18 cellular contexts compared by ENCODE assay signal in genomic region chr2:47893771-47894170, GRCh38. TPM values are rescaled to one million over a fixed set of nuclear protein-coding genes. Genes with fewer than 3 reads are reported as not detected.
DNase-seq lines count a peak whose midpoint lies in the region; ATAC-seq, FAIRE-seq and TF ChIP-seq lines count a peak whose summit lies in the region.
"Had no signal": no experiment of that assay in that cellular context is flagged by ENCODE, and none has a peak within 500 bp of the region (broad histone marks: within the 10 kb centered on the region; RNA-seq: fewer than 3 reads in every experiment).

No MANE protein-coding gene starts in this region.

- peak overlapping the region; percentile 91 for H3K4ac ChIP-seq in trophoblast cell (ENCODE audit: low read depth, low read length)

- ATAC-seq in activated T-cell treated with anti-CD3 and anti-CD28 coated beads, Interleukin-2, amount 50 U/mL, for 72 hours (replicated peaks in 1 of 2): no peak
- no peak for ATAC-seq in activated B cell treated with CpG ODN at 0.5 μM for 24 hours (ENCODE audit: low read depth)
- no peak for ATAC-seq in GM21360 (IDR thresholded peaks at IDR 0.05; ENCODE audit: unreplicated experiment)
- ATAC-seq in HG03025 (IDR thresholded peaks at IDR 0.05; ENCODE audit: low FRiP score, unreplicated experiment): no peak

- intact Hi-C loops in activated B cell treated with CpG ODN at 0.5 μM for 24 hours (cut with micrococcal nuclease): no loop called here

- H3K36me3 ChIP-seq in trophoblast cell (ENCODE audit: control insufficient read depth in 1 of 2, insufficient read depth in 2 of 2, low read length in 2 of 2): peaks cover 0 to 1% of the 10 kb centered on the region in 2 experiments
- H3K36me3 ChIP-seq: HAP-1 had no signal

- H3K27ac ChIP-seq in trophoblast cell (ENCODE audit: low read depth, low read length): no peak overlapping the region
- H3K27ac ChIP-seq: BLaER1 treated with 17β-estradiol and CSF1 and Interleukin-3, amounts not matched to agents 10 nM and 100 nM; SK-N-MC had no signal

- H3K4me3 ChIP-seq in trophoblast cell (ENCODE audit: low read depth, low read length): no peak overlapping the region
- H3K4me3 ChIP-seq: BLaER1 treated with 17β-estradiol and CSF1 and Interleukin-3, amounts not matched to agents 10 nM and 100 nM; HAP-1; SK-N-MC had no signal

- H3K4me1 Mint-ChIP-seq in activated T-cell treated with anti-CD3 and anti-CD28 coated beads, Interleukin-2, amount 50 U/mL, for 72 hours (ENCODE audit: low read depth): peaks cover 87% of the 10 kb centered on the region
- H3K4me1 Mint-ChIP-seq in activated B cell treated with CpG ODN at 0.5 μM for 24 hours: peaks cover 78% of the 10 kb centered on the region

- no peak overlapping the region for H2BK12ac ChIP-seq in trophoblast cell (ENCODE audit: low read length)

- peak overlapping the region in 1 of 2 donors; percentile 10 for H3K4me3 Mint-ChIP-seq in activated T-cell treated with anti-CD3 and anti-CD28 coated beads, Interleukin-2, amount 50 U/mL, for 72 hours
- H3K4me3 Mint-ChIP-seq in activated B cell treated with CpG ODN at 0.5 μM for 24 hours: no peak overlapping the region

- peak; percentile 45 for FAIRE-seq in H54 (lab: Jason Lieb, UNC)
- FAIRE-seq: GM18507 had no signal

- peaks cover 0 to 15% of the 10 kb centered on the region in 2 donors for H3K36me3 Mint-ChIP-seq in activated T-cell treated with anti-CD3 and anti-CD28 coated beads, Interleukin-2, amount 50 U/mL, for 72 hours (ENCODE audit: insufficient read depth in 2 of 2)
- H3K36me3 Mint-ChIP-seq in activated B cell treated with CpG ODN at 0.5 μM for 24 hours (ENCODE audit: low read depth): peaks cover 20% of the 10 kb centered on the region

- no peaks in the 10 kb centered on the region for H3K9me3 Mint-ChIP-seq in activated T-cell treated with anti-CD3 and anti-CD28 coated beads, Interleukin-2, amount 50 U/mL, for 72 hours
- H3K9me3 Mint-ChIP-seq in activated B cell treated with CpG ODN at 0.5 μM for 24 hours: no peaks in the 10 kb centered on the region

- no peak overlapping the region for H4K91ac ChIP-seq in trophoblast cell (ENCODE audit: low read depth, low read length)

- H2AFZ ChIP-seq in trophoblast cell (ENCODE audit: insufficient read depth, low read length, poor library complexity): no peak overlapping the region

- H3K4me2 ChIP-seq in trophoblast cell (ENCODE audit: low read length): no peak overlapping the region

- no peak for TF ChIP-seq CTCF in activated B cell treated with CpG ODN at 0.5 μM for 24 hours (IDR thresholded peaks at IDR 0.05)

- H3K79me2 ChIP-seq in trophoblast cell (ENCODE audit: control insufficient read depth, insufficient read depth, low read length, poor library complexity): peaks cover 5% of the 10 kb centered on the region

- no peaks in the 10 kb centered on the region for H3K27me3 Mint-ChIP-seq in activated T-cell treated with anti-CD3 and anti-CD28 coated beads, Interleukin-2, amount 50 U/mL, for 72 hours (ENCODE audit: low read depth)
- no peaks in the 10 kb centered on the region for H3K27me3 Mint-ChIP-seq in activated B cell treated with CpG ODN at 0.5 μM for 24 hours

- no peak overlapping the region for H2AK5ac ChIP-seq in trophoblast cell (ENCODE audit: low read length)

- H3K27ac Mint-ChIP-seq in activated T-cell treated with anti-CD3 and anti-CD28 coated beads, Interleukin-2, amount 50 U/mL, for 72 hours: peak overlapping the region; percentile 76
- H3K27ac Mint-ChIP-seq in activated B cell treated with CpG ODN at 0.5 μM for 24 hours: peak overlapping the region; percentile 41

- CTCF ChIA-PET in activated B cell treated with CpG ODN at 0.5 μM for 24 hours (lab: Charles Lee): no interaction called here

- POLR2A ChIA-PET in activated B cell treated with CpG ODN at 0.5 μM for 24 hours (lab: Charles Lee): no interaction called here

- no peaks in the 10 kb centered on the region for H3K79me1 ChIP-seq in trophoblast cell (ENCODE audit: low read length)

- H3K4me1 ChIP-seq in trophoblast cell (ENCODE audit: control insufficient read depth in 1 of 2, insufficient read depth in 2 of 2, low read length in 2 of 2): no peaks in the 10 kb centered on the region

- WGBS in trophoblast cell (ENCODE audit: extremely low coverage, insufficient coverage, insufficient read length): no CpG with 5 or more reads among the region's 1 CpG

- no peak overlapping the region for H3K14ac ChIP-seq in trophoblast cell (ENCODE audit: low read length)

- H4K12ac ChIP-seq in trophoblast cell (ENCODE audit: low read depth, low read length): no peak overlapping the region

- H2BK120ac ChIP-seq in trophoblast cell (ENCODE audit: insufficient read depth, low read length, poor library complexity): no peak overlapping the region

- no peak overlapping the region for H3K9ac ChIP-seq in trophoblast cell (ENCODE audit: low read length)
- H3K9ac ChIP-seq: BLaER1 treated with 17β-estradiol and CSF1 and Interleukin-3, amounts not matched to agents 10 nM and 100 nM had no signal

- no peak overlapping the region for H3K18ac ChIP-seq in trophoblast cell (ENCODE audit: low read length)

- no peak overlapping the region for H2BK5ac ChIP-seq in trophoblast cell (ENCODE audit: low read depth, low read length, poor library complexity)

- TF ChIP-seq POLR2A in H54 (IDR thresholded peaks at IDR 0.05; ENCODE audit: low read depth, low read length): no peak

- H3K9me3 ChIP-seq in trophoblast cell (ENCODE audit: insufficient read depth, low read depth, low read length): no peaks in the 10 kb centered on the region
- H3K9me3 ChIP-seq: BLaER1 treated with 17β-estradiol and CSF1 and Interleukin-3, amounts not matched to agents 10 nM and 100 nM; HAP-1 had no signal

- no peak overlapping the region for H3K23ac ChIP-seq in trophoblast cell (ENCODE audit: low read length)

- no peak overlapping the region for H4K8ac ChIP-seq in trophoblast cell (ENCODE audit: low read depth, low read length)

- no peaks in the 10 kb centered on the region for H3K27me3 ChIP-seq in trophoblast cell (ENCODE audit: insufficient read depth, low read length)
- H3K27me3 ChIP-seq: BLaER1 treated with 17β-estradiol and CSF1 and Interleukin-3, amounts not matched to agents 10 nM and 100 nM had no signal

- DNase-seq in activated T-cell treated with anti-CD3 and anti-CD28 coated beads, Interleukin-2, amount 50 U/mL, for 72 hours: no peak
- DNase-seq in activated T-cell treated with anti-CD3 and anti-CD28 coated beads, Interleukin-2, amount 50 U/mL, for 1 hour: no peak
- DNase-seq in H54 (ENCODE audit: insufficient read length, low spot score) (no peak), activated B cell treated with CpG ODN at 0.5 μM for 24 hours (no peak), trophoblast cell (no peak)
- no peak for DNase-seq in stimulated activated CD4-positive, alpha-beta T cell treated with anti-CD3 and anti-CD28 coated beads, Interleukin-2, amount 100 ng/mL, for 24 hours
- DNase-seq: COR-L47, NCI-H1048, NCI-H1694, NCI-H2107, NCI-H446, NCI-H748 treated with DMSO at 0.1 percent for 48 hours had no signal

RNA-seq across cellular contexts. Expression of gene FBXO11, which starts 12.5 kb away (rescaled TPM):
- 10 to 100 TPM; 50.3 to 59.7 TPM for total RNA-seq in activated T-cell treated with anti-CD3 and anti-CD28 coated beads, Interleukin-2, amount 50 U/mL, for 72 hours
- total RNA-seq in activated B cell treated with CpG ODN at 0.5 μM for 24 hours: 77.8 and 89.1 TPM in 2 replicates
- 99.7 and 107 TPM in 2 replicates for polyA plus RNA-seq in trophoblast cell (2013)
